8 cellular contexts compared by ENCODE assay signal in the genomic region with DNA sequence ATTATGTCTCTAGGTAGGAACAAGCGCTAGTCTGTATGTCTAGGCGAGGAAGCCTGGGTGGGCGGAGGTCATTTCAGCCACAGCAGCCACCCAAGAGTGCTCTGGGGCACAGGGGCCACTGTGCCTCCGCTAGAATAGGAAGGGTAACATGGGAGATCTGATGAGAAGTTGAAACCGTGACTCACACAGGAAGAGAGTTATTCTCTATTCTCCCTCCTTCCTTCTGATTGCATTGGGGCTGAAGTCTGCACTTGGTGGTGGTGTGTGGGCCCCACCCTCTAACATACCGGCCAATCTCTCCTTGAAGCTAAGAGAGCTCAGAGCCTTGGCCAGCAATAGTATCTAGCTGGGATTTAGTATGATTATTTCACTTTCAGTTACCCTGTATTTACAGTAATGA. TPM values are rescaled to one million over a fixed set of nuclear protein-coding genes. Genes with fewer than 3 reads are reported as not detected.
DNase-seq lines count a peak whose midpoint lies in the region; ATAC-seq lines count a peak whose summit lies in the region.

No MANE protein-coding gene starts in this region.

- H3K36me3 Mint-ChIP-seq in activated CD4-positive, alpha-beta T cell treated with anti-CD3 and anti-CD28 coated beads, Interleukin-2, amount 10 ng/mL, durations not matched to agents 24 days and 14 days (ENCODE audit: low read depth): peaks cover 42% of the 10 kb centered on the region

- H3K23ac ChIP-seq in mesenchymal stem cell (ENCODE audit: low read length in 2 of 2) (no peak overlapping the region), trophoblast cell (ENCODE audit: low read length) (no peak overlapping the region)

- H2BK12ac ChIP-seq in mesenchymal stem cell (ENCODE audit: low read length in 2 of 2): no peak overlapping the region
- H2BK12ac ChIP-seq in trophoblast cell (ENCODE audit: low read length): no peak overlapping the region

- H2AK5ac ChIP-seq in mesenchymal stem cell (ENCODE audit: low read length, severe bottlenecking) (no peak overlapping the region), trophoblast cell (ENCODE audit: low read length) (no peak overlapping the region)

- H3K4me1 ChIP-seq in mesenchymal stem cell (ENCODE audit: control insufficient read depth, insufficient read depth, low read depth, low read length): peaks cover 1% of the 10 kb centered on the region
- peaks cover 2 to 3% of the 10 kb centered on the region in 2 experiments for H3K4me1 ChIP-seq in trophoblast cell (ENCODE audit: control insufficient read depth in 1 of 2, insufficient read depth in 2 of 2, low read length in 2 of 2)

- no peak overlapping the region for H2BK5ac ChIP-seq in mesenchymal stem cell (ENCODE audit: low read depth, low read length, poor library complexity, severe bottlenecking)
- H2BK5ac ChIP-seq in trophoblast cell (ENCODE audit: low read depth, low read length, poor library complexity): no peak overlapping the region

- H3K4ac ChIP-seq in mesenchymal stem cell (ENCODE audit: low read depth in 1 of 2, low read length in 2 of 2) (no peak overlapping the region), trophoblast cell (ENCODE audit: low read depth, low read length) (no peak overlapping the region)

- peak overlapping the region; percentile 52 for H3K27ac Mint-ChIP-seq in activated CD4-positive, alpha-beta T cell treated with anti-CD3 and anti-CD28 coated beads, Interleukin-2, amount 10 ng/mL, durations not matched to agents 24 days and 14 days

- H3K27me3 Mint-ChIP-seq in activated CD4-positive, alpha-beta T cell treated with anti-CD3 and anti-CD28 coated beads, Interleukin-2, amount 10 ng/mL, durations not matched to agents 24 days and 14 days: no peaks in the 10 kb centered on the region

- H3K36me3 ChIP-seq in mesenchymal stem cell (ENCODE audit: control insufficient read depth in 1 of 2, insufficient read depth in 2 of 2, low read depth in 1 of 2, low read length in 2 of 2) (peaks cover 15 to 48% of the 10 kb centered on the region in 2 experiments), trophoblast cell (ENCODE audit: control insufficient read depth in 1 of 2, insufficient read depth in 2 of 2, low read length in 2 of 2) (peaks cover 3 to 11% of the 10 kb centered on the region in 2 experiments)

- peaks cover 4% of the 10 kb centered on the region for H3K9me3 Mint-ChIP-seq in activated CD4-positive, alpha-beta T cell treated with anti-CD3 and anti-CD28 coated beads, Interleukin-2, amount 10 ng/mL, durations not matched to agents 24 days and 14 days

- H2BK120ac ChIP-seq in mesenchymal stem cell (ENCODE audit: low read depth, low read length) (no peak overlapping the region), trophoblast cell (ENCODE audit: insufficient read depth, low read length, poor library complexity) (no peak overlapping the region)

- H3K4me3 ChIP-seq in mesenchymal stem cell (ENCODE audit: insufficient read depth in 1 of 2, low read depth in 1 of 2, low read length in 2 of 2): no peak overlapping the region
- H3K4me3 ChIP-seq in trophoblast cell (ENCODE audit: low read depth, low read length): no peak overlapping the region

- H3K14ac ChIP-seq in mesenchymal stem cell (ENCODE audit: low read length in 2 of 2) (no peak overlapping the region), trophoblast cell (ENCODE audit: low read length) (no peak overlapping the region)

- H3K18ac ChIP-seq in mesenchymal stem cell (ENCODE audit: low read depth in 1 of 2, low read length in 2 of 2): no peak overlapping the region
- no peak overlapping the region for H3K18ac ChIP-seq in trophoblast cell (ENCODE audit: low read length)

- peak; percentile 75 for DNase-seq in activated CD4-positive, alpha-beta T cell treated with anti-CD3 and anti-CD28 coated beads, Interleukin-2, amount 10 ng/mL, durations not matched to agents 24 days and 14 days
- no peak for DNase-seq in activated CD4-positive, alpha-beta T cell treated with anti-CD3 and anti-CD28 coated beads, Interleukin-2, amount 50 U/mL, for 4 hours
- peak; percentile 51 for DNase-seq in OCI-M1 (lab: John Stamatoyannopoulos, UW)
- no peak for DNase-seq in mesenchymal stem cell
- DNase-seq in iPS-NIHi7 (ENCODE audit: extremely low spot score): no peak
- no peak for DNase-seq in NCI-H345 treated with DMSO at 0.1 percent for 48 hours (lab: John Stamatoyannopoulos, UW; ENCODE audit: unreplicated experiment)
- DNase-seq in trophoblast cell: no peak

- no peaks in the 10 kb centered on the region for H3K79me2 ChIP-seq in trophoblast cell (ENCODE audit: control insufficient read depth, insufficient read depth, low read length, poor library complexity)

- no peak overlapping the region for H4K91ac ChIP-seq in mesenchymal stem cell (ENCODE audit: low read length)
- H4K91ac ChIP-seq in trophoblast cell (ENCODE audit: low read depth, low read length): no peak overlapping the region

- H3K4me1 Mint-ChIP-seq in activated CD4-positive, alpha-beta T cell treated with anti-CD3 and anti-CD28 coated beads, Interleukin-2, amount 10 ng/mL, durations not matched to agents 24 days and 14 days: peaks cover 26% of the 10 kb centered on the region

- H2BK15ac ChIP-seq in mesenchymal stem cell (ENCODE audit: low read depth, poor library complexity, severe bottlenecking): no peak overlapping the region

- no peak overlapping the region for H3K4me2 ChIP-seq in mesenchymal stem cell (ENCODE audit: low read length, poor library complexity, severe bottlenecking)
- no peak overlapping the region for H3K4me2 ChIP-seq in trophoblast cell (ENCODE audit: low read length)

- 94% methylated on average over 4 of the region's 6 CpGs for WGBS in mesenchymal stem cell
- WGBS in trophoblast cell (ENCODE audit: extremely low coverage, insufficient coverage, insufficient read length): no CpG with 5 or more reads among the region's 6 CpGs

- H3K9ac ChIP-seq in mesenchymal stem cell (ENCODE audit: low read length) (no peak overlapping the region), trophoblast cell (ENCODE audit: low read length) (no peak overlapping the region)

- ATAC-seq in HG02840 (IDR thresholded peaks at IDR 0.05; ENCODE audit: low FRiP score, unreplicated experiment): peak; percentile 76

- H3K4me3 Mint-ChIP-seq in activated CD4-positive, alpha-beta T cell treated with anti-CD3 and anti-CD28 coated beads, Interleukin-2, amount 10 ng/mL, durations not matched to agents 24 days and 14 days: peak overlapping the region; percentile 8

- intact Hi-C loops in activated CD4-positive, alpha-beta T cell treated with anti-CD3 and anti-CD28 coated beads, Interleukin-2, amount 10 ng/mL, durations not matched to agents 24 days and 14 days (cut with micrococcal nuclease): loop anchor here (5.0 kb wide), 1 partner anchor 63 kb away; a partner anchor contains a TSS

- H3K27me3 ChIP-seq in mesenchymal stem cell (ENCODE audit: control insufficient read depth in 1 of 2, insufficient read depth in 1 of 2, low read length in 2 of 2): no peaks in the 10 kb centered on the region
- no peaks in the 10 kb centered on the region for H3K27me3 ChIP-seq in trophoblast cell (ENCODE audit: insufficient read depth, low read length)

- no peak overlapping the region for H3K27ac ChIP-seq in mesenchymal stem cell (ENCODE audit: low read length, poor library complexity, severe bottlenecking)
- no peak overlapping the region for H3K27ac ChIP-seq in trophoblast cell (ENCODE audit: low read depth, low read length)

- peak overlapping the region; percentile 55 for H4K8ac ChIP-seq in mesenchymal stem cell (ENCODE audit: low read length)
- no peak overlapping the region for H4K8ac ChIP-seq in trophoblast cell (ENCODE audit: low read depth, low read length)

- H2AFZ ChIP-seq in mesenchymal stem cell (ENCODE audit: low read depth, low read length) (no peak overlapping the region), trophoblast cell (ENCODE audit: insufficient read depth, low read length, poor library complexity) (no peak overlapping the region)

- H4K12ac ChIP-seq in trophoblast cell (ENCODE audit: low read depth, low read length): no peak overlapping the region

- no peaks in the 10 kb centered on the region for H3K79me1 ChIP-seq in mesenchymal stem cell (replicated peaks; ENCODE audit: low read length, poor library complexity, severe bottlenecking)
- H3K79me1 ChIP-seq in trophoblast cell (ENCODE audit: low read length): no peaks in the 10 kb centered on the region

- H3K9me3 ChIP-seq in mesenchymal stem cell (ENCODE audit: control insufficient read depth, low read length): no peaks in the 10 kb centered on the region
- H3K9me3 ChIP-seq in trophoblast cell (ENCODE audit: insufficient read depth, low read depth, low read length): no peaks in the 10 kb centered on the region

RNA-seq across cellular contexts. Expression of a gene that starts 20.3 kb away (rescaled TPM):
- 4.4 and 5.9 TPM in 2 replicates for total RNA-seq in activated CD4-positive, alpha-beta T cell treated with anti-CD3 and anti-CD28 coated beads, Interleukin-2, amount 10 ng/mL, durations not matched to agents 24 days and 14 days
- polyA plus RNA-seq in mesenchymal stem cell (2013, experiment 1 of 2): 3.8 TPM
- polyA plus RNA-seq in mesenchymal stem cell (2013, experiment 2 of 2): 4.5 TPM
- 4.1 and 4.6 TPM in 2 replicates for polyA plus RNA-seq in trophoblast cell (2013)

Comparison
In these comparisons a context has a peak if more than half of its experiments do, and no peak if none do; other contexts are left out.
1. DNase-seq: peak in activated CD4-positive, alpha-beta T cell treated with anti-CD3 and anti-CD28 coated beads, Interleukin-2, amount 10 ng/mL, durations not matched to agents 24 days and 14 days (single experiment) and OCI-M1 (single experiment); none in activated CD4-positive, alpha-beta T cell treated with anti-CD3 and anti-CD28 coated beads, Interleukin-2, amount 50 U/mL, for 4 hours (0 of 2), mesenchymal stem cell (single experiment), iPS-NIHi7 (single experiment), NCI-H345 treated with DMSO at 0.1 percent for 48 hours (single experiment) and trophoblast cell (0 of 2).